8 cellular contexts compared by ENCODE assay signal in the genomic region with DNA sequence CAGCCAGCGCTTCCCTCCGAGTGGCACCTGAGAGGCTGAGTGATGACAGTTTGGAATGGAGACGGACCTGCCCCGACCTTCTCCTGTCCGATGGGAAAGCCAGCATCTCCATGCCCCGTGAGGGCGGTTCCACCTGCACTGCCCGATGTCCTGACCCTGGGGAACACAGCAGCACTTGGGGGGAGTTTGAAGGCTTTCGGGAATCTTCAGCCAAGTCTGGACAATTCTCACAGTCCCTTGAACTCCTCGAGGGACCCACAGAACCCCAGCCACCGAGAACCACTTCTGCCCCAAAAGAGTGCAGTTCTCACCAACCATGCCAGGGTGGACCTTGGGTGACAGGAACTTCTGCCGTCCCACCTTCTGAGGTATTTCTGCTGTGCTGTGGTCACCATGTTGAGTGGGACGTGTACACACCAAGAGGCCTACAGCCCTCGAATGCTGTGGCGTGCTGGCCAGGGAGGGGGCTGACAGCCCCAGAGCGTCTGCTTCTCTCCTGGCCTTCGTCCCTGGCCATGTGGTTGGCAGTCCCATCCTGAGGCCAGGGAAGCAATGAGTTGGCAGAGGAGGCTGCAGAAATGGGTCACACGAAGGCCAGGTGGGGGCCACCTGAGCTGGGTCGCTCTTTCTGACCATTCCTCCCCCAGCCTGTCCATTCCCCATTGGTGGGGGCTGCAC. TPM values are rescaled to one million over a fixed set of nuclear protein-coding genes. Genes with fewer than 3 reads are reported as not detected.
DNase-seq lines count a peak whose midpoint lies in the region; ATAC-seq and TF ChIP-seq lines count a peak whose summit lies in the region.

No MANE protein-coding gene starts in this region.

- H3K36me3 Mint-ChIP-seq in activated CD8-positive, alpha-beta T cell treated with anti-CD3 and anti-CD28 coated beads for 36 hours (ENCODE audit: low read depth) = no peaks in the 10 kb centered on the region

- CTCF ChIA-PET in activated CD8-positive, alpha-beta T cell treated with anti-CD3 and anti-CD28 coated beads for 36 hours (lab: Charles Lee) = interaction anchor here (1.2 to 3.6 kb wide), 2 partner anchors 59 kb away, joined by 4 to 30 read pairs; no protein-coding TSS in a partner anchor

- no peaks in the 10 kb centered on the region for H3K27me3 ChIP-seq in HAP-1 (ENCODE audit: low read depth)
- no peaks in the 10 kb centered on the region for H3K27me3 ChIP-seq in right atrium auricular region
- H3K27me3 ChIP-seq in skeletal muscle tissue (ENCODE audit: control insufficient read depth in 3 of 3, insufficient read depth in 3 of 3, low read length in 3 of 3) = no peaks in the 10 kb centered on the region

- H3K4me1 Mint-ChIP-seq in activated CD8-positive, alpha-beta T cell treated with anti-CD3 and anti-CD28 coated beads for 36 hours (ENCODE audit: low read depth) = peaks cover 3% of the 10 kb centered on the region

- H3K27ac ChIP-seq in right atrium auricular region (no peak overlapping the region), skeletal muscle tissue (ENCODE audit: low read depth, low read length) (no peak overlapping the region)

- intact Hi-C loops in activated CD8-positive, alpha-beta T cell treated with anti-CD3 and anti-CD28 coated beads for 36 hours (cut with micrococcal nuclease) = no loop called here

- no peaks in the 10 kb centered on the region for H3K9me3 Mint-ChIP-seq in activated CD8-positive, alpha-beta T cell treated with anti-CD3 and anti-CD28 coated beads for 36 hours

- POLR2A ChIA-PET in activated CD8-positive, alpha-beta T cell treated with anti-CD3 and anti-CD28 coated beads for 36 hours (lab: Charles Lee) = interaction anchor here (1.1 kb wide), 1 partner anchor 34 kb away, joined by 4 read pairs; a partner anchor contains a TSS

- H3K36me3 ChIP-seq in HAP-1 (replicated peaks) (no peaks in the 10 kb centered on the region), right atrium auricular region (no peaks in the 10 kb centered on the region), skeletal muscle tissue (ENCODE audit: control insufficient read depth in 3 of 3, insufficient read depth in 3 of 3, low read length in 3 of 3) (peaks cover 0 to 2% (median 0%) of the 10 kb centered on the region in 3 donors)

- in situ Hi-C loops in HAP-1 (cut with MboI; ENCODE audit: low sequenced_read_pairs) = no loop called here

- peak overlapping the region; percentile 60 for H3K4me3 ChIP-seq in HAP-1
- peak overlapping the region; percentile 70 to 72 for H3K4me3 ChIP-seq in right atrium auricular region
- H3K4me3 ChIP-seq in skeletal muscle tissue (ENCODE audit: low read length in 3 of 3) = peak overlapping the region; percentile 59 to 73 (median 72)

- H3K4me1 ChIP-seq in HAP-1 (no peaks in the 10 kb centered on the region), right atrium auricular region (peaks cover 0 to 17% of the 10 kb centered on the region in 2 donors), skeletal muscle tissue (ENCODE audit: control insufficient read depth in 3 of 3, insufficient read depth in 3 of 3, low read length in 3 of 3) (peaks cover 10 to 14% (median 10%) of the 10 kb centered on the region in 3 donors)

- ATAC-seq in activated CD8-positive, alpha-beta T cell treated with anti-CD3 and anti-CD28 coated beads for 36 hours = no peak
- ATAC-seq in HG02938 (IDR thresholded peaks at IDR 0.05; ENCODE audit: unreplicated experiment) = no peak

- DNase-seq in HAP-1 (ENCODE audit: low spot score in 2 of 2) = peak in 1 of 2 experiments; percentile 6
- DNase-seq in activated CD8-positive, alpha-beta T cell treated with anti-CD3 and anti-CD28 coated beads for 36 hours = no peak
- DNase-seq in right atrium auricular region (ENCODE audit: low spot score) = no peak
- DNase-seq in NOMO-1 (lab: John Stamatoyannopoulos, UW; ENCODE audit: unreplicated experiment in 2 of 2) = no peak
- DNase-seq in cerebellar cortex (ENCODE audit: low spot score) = no peak
- DNase-seq in NCI-H1694 (lab: John Stamatoyannopoulos, UW) = no peak

- no peak for TF ChIP-seq CTCF in activated CD8-positive, alpha-beta T cell treated with anti-CD3 and anti-CD28 coated beads for 36 hours (IDR thresholded peaks at IDR 0.05)
- TF ChIP-seq CTCF in right atrium auricular region (IDR thresholded peaks at IDR 0.05) = no peak

- no peaks in the 10 kb centered on the region for H3K9me3 ChIP-seq in HAP-1
- no peaks in the 10 kb centered on the region for H3K9me3 ChIP-seq in right atrium auricular region
- H3K9me3 ChIP-seq in skeletal muscle tissue (ENCODE audit: control insufficient read depth in 3 of 3, low read length in 3 of 3) = no peaks in the 10 kb centered on the region

- no peaks in the 10 kb centered on the region for H3K27me3 Mint-ChIP-seq in activated CD8-positive, alpha-beta T cell treated with anti-CD3 and anti-CD28 coated beads for 36 hours

- H3K4me3 Mint-ChIP-seq in activated CD8-positive, alpha-beta T cell treated with anti-CD3 and anti-CD28 coated beads for 36 hours = peak overlapping the region; percentile 67

- H3K27ac Mint-ChIP-seq in activated CD8-positive, alpha-beta T cell treated with anti-CD3 and anti-CD28 coated beads for 36 hours = no peak overlapping the region

- H3K9ac ChIP-seq in skeletal muscle tissue (ENCODE audit: low read depth in 1 of 3, low read length in 3 of 3) = peak overlapping the region; percentile 68 to 79 (median 72)

RNA-seq across cellular contexts. Expression of a gene that starts 1.0 kb away (rescaled TPM):
- total RNA-seq in activated CD8-positive, alpha-beta T cell treated with anti-CD3 and anti-CD28 coated beads for 36 hours = under 1 TPM; 0.47 to 0.67 TPM
- total RNA-seq in right atrium auricular region (1 to 10 TPM; 2.0 to 2.2 TPM), skeletal muscle tissue (2.1 TPM)

RNA-seq across cellular contexts. Expression of a gene that starts 8.5 kb away (rescaled TPM):
- under 1 TPM in 1 of 2 experiments, not detected in 1; 0.02 TPM for total RNA-seq in activated CD8-positive, alpha-beta T cell treated with anti-CD3 and anti-CD28 coated beads for 36 hours
- total RNA-seq in right atrium auricular region (10 to 100 TPM in 1 of 2 donors, 1 to 10 TPM in 1; 5.7 to 11.8 TPM), skeletal muscle tissue (11.5 TPM)

RNA-seq across cellular contexts. Expression of a gene that starts 34.3 kb away (rescaled TPM):
- total RNA-seq in activated CD8-positive, alpha-beta T cell treated with anti-CD3 and anti-CD28 coated beads for 36 hours = 10 to 100 TPM; 59.4 to 63.5 TPM
- total RNA-seq in right atrium auricular region (1 to 10 TPM; 3.3 to 5.1 TPM), skeletal muscle tissue (15.1 TPM)

Comparison
In these comparisons a context has a peak if more than half of its experiments do, and no peak if none do; other contexts are left out.
1. RNA of a gene that starts 8.5 kb away (total RNA-seq): 5.7 to 11.8 TPM in right atrium auricular region and 11.5 TPM in skeletal muscle tissue (single experiment); 0.02 TPM in activated CD8-positive, alpha-beta T cell treated with anti-CD3 and anti-CD28 coated beads for 36 hours; every median in the first group is over 4 times any median in the second.
2. Peak in every context shown above with its lines, with median percentiles within 50 percentile points of each other: H3K4me3 ChIP-seq.